ENCODE assay signal across 14 cellular contexts in the genomic region with DNA sequence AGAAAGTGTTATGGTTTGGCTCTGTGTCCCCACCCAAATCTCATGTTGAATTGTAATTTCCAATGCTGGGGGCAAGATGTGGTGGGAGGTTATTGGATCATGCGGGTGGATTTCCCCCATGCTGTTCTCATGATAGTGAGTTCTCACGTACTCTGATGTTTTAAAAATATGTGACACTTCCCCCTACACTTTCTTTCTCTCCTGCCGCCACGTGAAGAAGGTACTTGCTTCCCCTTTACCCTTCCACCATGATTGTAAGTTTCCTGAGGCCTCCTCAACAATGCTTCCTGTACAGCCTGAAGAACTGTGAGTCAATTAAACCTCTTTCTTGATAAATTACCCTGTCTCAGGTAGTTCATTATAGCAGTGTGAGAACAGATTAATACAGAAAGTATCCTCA.
A peak's percentile ranks its signal among the peaks of the same experiment; 100 is the strongest.
DNase-seq lines count a peak whose midpoint lies in the region; ATAC-seq and TF ChIP-seq lines count a peak whose summit lies in the region.
"Had no signal": no experiment of that assay in that cellular context is flagged by ENCODE, and none has a peak within 500 bp of the region (broad histone marks: within the 10 kb centered on the region; RNA-seq: fewer than 3 reads in every experiment).

No MANE protein-coding gene starts in this region.

- no peak overlapping the region for H3K4me3 ChIP-seq in heart right ventricle
- H3K4me3 ChIP-seq: mucosa of descending colon had no signal

- H3K27ac ChIP-seq in heart right ventricle = no peak overlapping the region

- peaks cover 22 to 30% of the 10 kb centered on the region in 2 donors for H3K36me3 Mint-ChIP-seq in activated T-cell treated with anti-CD3 and anti-CD28 coated beads, Interleukin-2, amount 50 U/mL, for 72 hours (ENCODE audit: insufficient read depth in 2 of 2)
- no peaks in the 10 kb centered on the region for H3K36me3 Mint-ChIP-seq in activated T-cell treated with anti-CD3 and anti-CD28 coated beads, Interleukin-2, amount 50 U/mL, for 4 hours (ENCODE audit: insufficient read depth)
- H3K36me3 Mint-ChIP-seq in T-cell = peaks cover 6% of the 10 kb centered on the region
- H3K36me3 Mint-ChIP-seq in activated naive CD8-positive, alpha-beta T cell treated with anti-CD3 and anti-CD28 coated beads, Interleukin-2, amount 50 U/mL, for 24 hours (ENCODE audit: low read depth) = peaks cover 21% of the 10 kb centered on the region
- H3K36me3 Mint-ChIP-seq: CD14-positive monocyte had no signal

- no peaks in the 10 kb centered on the region for H3K27me3 ChIP-seq in heart right ventricle

- peak overlapping the region; percentile 71 for H3K27ac Mint-ChIP-seq in activated T-cell treated with anti-CD3 and anti-CD28 coated beads, Interleukin-2, amount 50 U/mL, for 72 hours
- H3K27ac Mint-ChIP-seq in T-cell = peak overlapping the region; percentile 90 to 92
- peak overlapping the region; percentile 77 for H3K27ac Mint-ChIP-seq in activated naive CD8-positive, alpha-beta T cell treated with anti-CD3 and anti-CD28 coated beads, Interleukin-2, amount 50 U/mL, for 24 hours
- H3K27ac Mint-ChIP-seq: CD14-positive monocyte had no signal

- CTCF ChIA-PET in T-cell (lab: Charles Lee) = no interaction called here

- H3K4me1 Mint-ChIP-seq in activated T-cell treated with anti-CD3 and anti-CD28 coated beads, Interleukin-2, amount 50 U/mL, for 72 hours (ENCODE audit: low read depth) = peaks cover 66% of the 10 kb centered on the region
- H3K4me1 Mint-ChIP-seq in activated T-cell treated with anti-CD3 and anti-CD28 coated beads, Interleukin-2, amount 50 U/mL, for 4 hours (ENCODE audit: low read depth) = peaks cover 59% of the 10 kb centered on the region
- peaks cover 52 to 63% (median 62%) of the 10 kb centered on the region in 3 donors for H3K4me1 Mint-ChIP-seq in T-cell
- H3K4me1 Mint-ChIP-seq in activated naive CD8-positive, alpha-beta T cell treated with anti-CD3 and anti-CD28 coated beads, Interleukin-2, amount 50 U/mL, for 24 hours = peaks cover 62% of the 10 kb centered on the region

- H3K4me1 ChIP-seq in heart right ventricle = no peaks in the 10 kb centered on the region

- POLR2A ChIA-PET in T-cell (lab: Charles Lee) = no interaction called here

- no peaks in the 10 kb centered on the region for H3K36me3 ChIP-seq in heart right ventricle

- no peak for ATAC-seq in activated T-cell treated with anti-CD3 and anti-CD28 coated beads, Interleukin-2, amount 50 U/mL, for 72 hours (replicated peaks in 1 of 2)
- no peak for ATAC-seq in activated T-cell treated with anti-CD3 and anti-CD28 coated beads, Interleukin-2, amount 50 U/mL, for 4 hours
- no peak for ATAC-seq in T-cell (replicated peaks in 1 of 4)
- ATAC-seq in activated naive CD8-positive, alpha-beta T cell treated with anti-CD3 and anti-CD28 coated beads, Interleukin-2, amount 50 U/mL, for 24 hours = no peak
- peak; percentile 5 for ATAC-seq in stimulated activated naive CD8-positive, alpha-beta T cell treated with anti-CD3 and anti-CD28 coated beads, Interleukin-15, Interleukin-2, amounts not matched to agents 100 U/mL and 50 U/mL, for 24 hours
- ATAC-seq in heart right ventricle = no peak
- no peak for ATAC-seq in HG03520 (IDR thresholded peaks at IDR 0.05; ENCODE audit: unreplicated experiment)
- ATAC-seq: left colon had no signal

- H3K27me3 Mint-ChIP-seq in activated T-cell treated with anti-CD3 and anti-CD28 coated beads, Interleukin-2, amount 50 U/mL, for 72 hours (ENCODE audit: low read depth) = no peaks in the 10 kb centered on the region
- no peaks in the 10 kb centered on the region for H3K27me3 Mint-ChIP-seq in activated T-cell treated with anti-CD3 and anti-CD28 coated beads, Interleukin-2, amount 50 U/mL, for 4 hours (ENCODE audit: low read depth)
- H3K27me3 Mint-ChIP-seq in T-cell = no peaks in the 10 kb centered on the region
- no peaks in the 10 kb centered on the region for H3K27me3 Mint-ChIP-seq in activated naive CD8-positive, alpha-beta T cell treated with anti-CD3 and anti-CD28 coated beads, Interleukin-2, amount 50 U/mL, for 24 hours

- 76 to 88% methylated on average over 4 of the region's 4 CpGs for WGBS in heart right ventricle, 2 donors

- intact Hi-C loops in heart right ventricle (cut with DNase I) = no loop called here

- peaks cover 0 to 6% (median 0%) of the 10 kb centered on the region in 11 donors for H3K9me3 ChIP-seq in heart right ventricle
- H3K9me3 ChIP-seq: mucosa of descending colon had no signal

- H3K4me3 Mint-ChIP-seq in activated T-cell treated with anti-CD3 and anti-CD28 coated beads, Interleukin-2, amount 50 U/mL, for 72 hours = peak overlapping the region in 1 of 2 donors; percentile 77
- H3K4me3 Mint-ChIP-seq in activated T-cell treated with anti-CD3 and anti-CD28 coated beads, Interleukin-2, amount 50 U/mL, for 4 hours = no peak overlapping the region
- H3K4me3 Mint-ChIP-seq in T-cell = no peak overlapping the region
- no peak overlapping the region for H3K4me3 Mint-ChIP-seq in activated naive CD8-positive, alpha-beta T cell treated with anti-CD3 and anti-CD28 coated beads, Interleukin-2, amount 50 U/mL, for 24 hours
- H3K4me3 Mint-ChIP-seq: CD14-positive monocyte had no signal

- H3K9me3 Mint-ChIP-seq in activated T-cell treated with anti-CD3 and anti-CD28 coated beads, Interleukin-2, amount 50 U/mL, for 72 hours = peaks cover 13 to 15% of the 10 kb centered on the region in 2 donors
- H3K9me3 Mint-ChIP-seq in activated T-cell treated with anti-CD3 and anti-CD28 coated beads, Interleukin-2, amount 50 U/mL, for 4 hours = peaks cover 21% of the 10 kb centered on the region
- peaks cover 9 to 27% (median 9%) of the 10 kb centered on the region in 3 donors for H3K9me3 Mint-ChIP-seq in T-cell
- H3K9me3 Mint-ChIP-seq in activated naive CD8-positive, alpha-beta T cell treated with anti-CD3 and anti-CD28 coated beads, Interleukin-2, amount 50 U/mL, for 24 hours = peaks cover 33% of the 10 kb centered on the region

- TF ChIP-seq CTCF in heart right ventricle (IDR thresholded peaks at IDR 0.05) = no peak

- peak in 1 of 2 donors; percentile 12 for DNase-seq in activated T-cell treated with anti-CD3 and anti-CD28 coated beads, Interleukin-2, amount 50 U/mL, for 72 hours
- no peak for DNase-seq in activated T-cell treated with anti-CD3 and anti-CD28 coated beads, Interleukin-2, amount 50 U/mL, for 4 hours
- DNase-seq in T-cell (no peak), heart right ventricle (no peak), GF-D8 (lab: John Stamatoyannopoulos, UW) (no peak)
- no peak for DNase-seq in activated naive CD8-positive, alpha-beta T cell treated with anti-CD3 and anti-CD28 coated beads, Interleukin-2, amount 50 U/mL, for 24 hours
- no peak for DNase-seq in stimulated activated naive CD8-positive, alpha-beta T cell treated with anti-CD3 and anti-CD28 coated beads, Interleukin-15, Interleukin-2, amounts not matched to agents 100 U/mL and 50 U/mL, for 24 hours
- DNase-seq: left colon; mucosa of descending colon; NCI-H146; NCI-H2227 treated with DMSO at 0.1 percent for 48 hours; stimulated activated naive CD4-positive, alpha-beta T cell treated with Interleukin-2 at 50 U/mL for 16 hours had no signal
